ENCODE assay signal across 16 cellular contexts in genomic region chr6:93176070-93176469, GRCh38.
DNase-seq lines count a peak whose midpoint lies in the region; ATAC-seq and TF ChIP-seq lines count a peak whose summit lies in the region.
"Had no signal": no experiment of that assay in that cellular context is flagged by ENCODE, and none has a peak within 500 bp of the region (broad histone marks: within the 10 kb centered on the region; RNA-seq: fewer than 3 reads in every experiment).

No MANE protein-coding gene starts in this region.

- 50 to 63% (median 56%) methylated on average over 1 of the region's 1 CpG for WGBS in heart left ventricle, 4 donors

- H4K20me1 ChIP-seq in Karpas-422 (ENCODE audit: insufficient read depth, low read depth, low read length): no peaks in the 10 kb centered on the region

- H2AFZ ChIP-seq in Karpas-422 (ENCODE audit: low read length): no peak overlapping the region

- no peak for DNase-seq in cardiac muscle cell (ENCODE audit: low read depth in 1 of 2, low spot score in 1 of 2)
- DNase-seq in heart left ventricle: no peak
- DNase-seq in Karpas-422: peak; percentile 43
- no peak for DNase-seq in stimulated activated CD4-positive, alpha-beta T cell treated with anti-CD3 and anti-CD28 coated beads, Interleukin-15, amount 100 ng/mL, for 24 hours
- no peak for DNase-seq in germinal center (ENCODE audit: low spot score)
- no peak for DNase-seq in activated naive CD8-positive, alpha-beta T cell treated with anti-CD3 and anti-CD28 coated beads for 36 hours
- DNase-seq in NCI-H526 treated with DMSO at 0.1 percent for 48 hours (lab: John Stamatoyannopoulos, UW): no peak
- DNase-seq: activated CD4-positive, alpha-beta memory T cell treated with anti-CD3 and anti-CD28 coated beads for 36 hours; amygdala; effector CD4-positive, alpha-beta T cell; hypothalamus; IMR-90; NCI-H2171 had no signal

- intact Hi-C loops in heart left ventricle (cut with DNase I): no loop called here

- no peak overlapping the region for H3K4me3 ChIP-seq in cardiac muscle cell
- H3K4me3 ChIP-seq in heart left ventricle: no peak overlapping the region
- no peak overlapping the region for H3K4me3 ChIP-seq in Karpas-422 (ENCODE audit: low read length)
- H3K4me3 ChIP-seq: A549, SJSA1 had no signal

- no peaks in the 10 kb centered on the region for H3K9me2 ChIP-seq in Karpas-422 (replicated peaks; ENCODE audit: insufficient read depth, low read length)

- ATAC-seq in heart left ventricle (no peak), HG02840 (IDR thresholded peaks at IDR 0.05; ENCODE audit: low FRiP score, unreplicated experiment) (peak; percentile 85)
- ATAC-seq: A549 had no signal

- H3K4me1 Mint-ChIP-seq in activated naive CD8-positive, alpha-beta T cell treated with anti-CD3 and anti-CD28 coated beads for 36 hours: no peaks in the 10 kb centered on the region

- no peak for TF ChIP-seq CTCF in cardiac muscle cell (IDR thresholded peaks at IDR 0.05; ENCODE audit: low read depth, low read length)
- no peak for TF ChIP-seq CTCF in heart left ventricle (IDR thresholded peaks at IDR 0.05)

- no peak overlapping the region for H3K27ac Mint-ChIP-seq in activated naive CD8-positive, alpha-beta T cell treated with anti-CD3 and anti-CD28 coated beads for 36 hours
- H3K27ac Mint-ChIP-seq: activated CD4-positive, alpha-beta memory T cell treated with anti-CD3 and anti-CD28 coated beads for 36 hours had no signal

- H3K27me3 ChIP-seq in cardiac muscle cell (no peaks in the 10 kb centered on the region), heart left ventricle (no peaks in the 10 kb centered on the region), Karpas-422 (ENCODE audit: low read length) (no peaks in the 10 kb centered on the region)
- H3K27me3 ChIP-seq: SJSA1 had no signal

- H3K9me3 Mint-ChIP-seq in activated naive CD8-positive, alpha-beta T cell treated with anti-CD3 and anti-CD28 coated beads for 36 hours: peaks cover 13% of the 10 kb centered on the region
- H3K9me3 Mint-ChIP-seq: activated CD4-positive, alpha-beta memory T cell treated with anti-CD3 and anti-CD28 coated beads for 36 hours had no signal

- H3K9ac ChIP-seq in Karpas-422 (ENCODE audit: low read length): no peak overlapping the region

- H3K27ac ChIP-seq in cardiac muscle cell: peak overlapping the region; percentile 14
- no peak overlapping the region for H3K27ac ChIP-seq in heart left ventricle
- no peak overlapping the region for H3K27ac ChIP-seq in Karpas-422 (ENCODE audit: low read length)
- H3K27ac ChIP-seq: A549, SJSA1 had no signal

- H3K27me3 Mint-ChIP-seq in activated naive CD8-positive, alpha-beta T cell treated with anti-CD3 and anti-CD28 coated beads for 36 hours: no peaks in the 10 kb centered on the region
- H3K27me3 Mint-ChIP-seq: activated CD4-positive, alpha-beta memory T cell treated with anti-CD3 and anti-CD28 coated beads for 36 hours had no signal

- H3K4me1 ChIP-seq in cardiac muscle cell (ENCODE audit: low read depth) (peaks cover 14% of the 10 kb centered on the region), heart left ventricle (no peaks in the 10 kb centered on the region), Karpas-422 (ENCODE audit: low read length) (no peaks in the 10 kb centered on the region)
- H3K4me1 ChIP-seq: A549, SJSA1 had no signal

- no peaks in the 10 kb centered on the region for H3K79me2 ChIP-seq in Karpas-422 (ENCODE audit: low read length)

- no peak overlapping the region for H3K4me2 ChIP-seq in Karpas-422 (ENCODE audit: low read depth, low read length, poor library complexity, severe bottlenecking)
- H3K4me2 ChIP-seq: A549 had no signal

- H3K9me3 ChIP-seq in cardiac muscle cell (ENCODE audit: low read depth): no peaks in the 10 kb centered on the region
- H3K9me3 ChIP-seq in heart left ventricle: no peaks in the 10 kb centered on the region
- H3K9me3 ChIP-seq in Karpas-422 (ENCODE audit: low read length): peaks cover 3% of the 10 kb centered on the region; the same call in 1 of the 2 replicates
- H3K9me3 ChIP-seq: A549, SJSA1 had no signal

- TF ChIP-seq POLR2A in heart left ventricle (IDR thresholded peaks at IDR 0.05): no peak

- H3K4me3 Mint-ChIP-seq in activated naive CD8-positive, alpha-beta T cell treated with anti-CD3 and anti-CD28 coated beads for 36 hours: no peak overlapping the region
- H3K4me3 Mint-ChIP-seq: activated CD4-positive, alpha-beta memory T cell treated with anti-CD3 and anti-CD28 coated beads for 36 hours had no signal

- H3K36me3 Mint-ChIP-seq in activated naive CD8-positive, alpha-beta T cell treated with anti-CD3 and anti-CD28 coated beads for 36 hours: no peaks in the 10 kb centered on the region
- H3K36me3 Mint-ChIP-seq: activated CD4-positive, alpha-beta memory T cell treated with anti-CD3 and anti-CD28 coated beads for 36 hours had no signal

- no peaks in the 10 kb centered on the region for H3K36me3 ChIP-seq in cardiac muscle cell
- H3K36me3 ChIP-seq in heart left ventricle: no peaks in the 10 kb centered on the region
- H3K36me3 ChIP-seq in Karpas-422 (ENCODE audit: insufficient read depth, low read length): no peaks in the 10 kb centered on the region
- H3K36me3 ChIP-seq: SJSA1 had no signal
